15 cellular contexts compared by ENCODE assay signal in the genomic region with DNA sequence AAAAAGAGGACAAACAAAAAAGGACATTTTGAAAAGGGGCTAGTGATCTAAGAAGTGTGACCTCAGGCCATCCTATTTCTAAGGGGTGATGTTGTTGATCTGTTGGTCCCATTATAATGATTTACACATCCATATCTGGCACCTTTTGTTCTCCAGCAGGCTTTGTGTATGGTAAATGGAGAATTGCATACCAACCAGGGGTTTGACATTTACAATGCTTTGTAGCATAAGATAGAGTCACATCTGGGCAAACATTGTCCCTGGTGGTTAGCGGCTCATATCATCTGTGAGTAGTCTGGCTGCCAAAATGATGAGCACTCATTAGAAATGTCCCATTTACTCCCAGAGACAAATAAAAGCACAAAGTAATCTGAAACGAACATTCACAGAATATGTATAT.
"Had no signal": no experiment of that assay in that cellular context is flagged by ENCODE, and none has a peak within 500 bp of the region (broad histone marks: within the 10 kb centered on the region; RNA-seq: fewer than 3 reads in every experiment).

No MANE protein-coding gene starts in this region.

- H3K4me1 ChIP-seq: adrenal gland, gastrocnemius medialis, stomach, uterus had no signal

- H3K27me3 ChIP-seq: adrenal gland, gastrocnemius medialis, stomach, uterus had no signal

- H3K4me3 Mint-ChIP-seq: naive thymus-derived CD4-positive, alpha-beta T cell had no signal

- H3K27me3 Mint-ChIP-seq: naive thymus-derived CD4-positive, alpha-beta T cell had no signal

- H3K9me3 ChIP-seq: adrenal gland, gastrocnemius medialis, stomach, thoracic aorta, uterus had no signal

- H3K4me1 Mint-ChIP-seq: naive thymus-derived CD4-positive, alpha-beta T cell had no signal

- H3K36me3 Mint-ChIP-seq: naive thymus-derived CD4-positive, alpha-beta T cell had no signal

- DNase-seq: activated naive CD4-positive, alpha-beta T cell treated with anti-CD3 and anti-CD28 coated beads, Interleukin-2, amount 50 U/mL, for 16 hours; activated T-cell treated with anti-CD3 and anti-CD28 coated beads, Interleukin-2, amount 50 U/mL, for 1 hour; adrenal gland; central memory CD4-positive, alpha-beta T cell; effector CD8-positive, alpha-beta T cell; gastrocnemius medialis; islet precursor cell; mammary epithelial cell; naive thymus-derived CD4-positive, alpha-beta T cell; retina; stimulated activated CD4-positive, alpha-beta T cell treated with anti-CD3 and anti-CD28 coated beads, Interleukin-4, amount 100 ng/mL, for 4 hours; stomach; uterus had no signal

- H3K36me3 ChIP-seq: adrenal gland, gastrocnemius medialis, stomach, thoracic aorta, uterus had no signal

- H3K27ac Mint-ChIP-seq: naive thymus-derived CD4-positive, alpha-beta T cell had no signal

- H3K4me3 ChIP-seq: adrenal gland, coronary artery, gastrocnemius medialis, stomach, thoracic aorta, uterus had no signal

- H3K27ac ChIP-seq: adrenal gland, coronary artery, gastrocnemius medialis, stomach, thoracic aorta, uterus had no signal
